In the genomic region with DNA sequence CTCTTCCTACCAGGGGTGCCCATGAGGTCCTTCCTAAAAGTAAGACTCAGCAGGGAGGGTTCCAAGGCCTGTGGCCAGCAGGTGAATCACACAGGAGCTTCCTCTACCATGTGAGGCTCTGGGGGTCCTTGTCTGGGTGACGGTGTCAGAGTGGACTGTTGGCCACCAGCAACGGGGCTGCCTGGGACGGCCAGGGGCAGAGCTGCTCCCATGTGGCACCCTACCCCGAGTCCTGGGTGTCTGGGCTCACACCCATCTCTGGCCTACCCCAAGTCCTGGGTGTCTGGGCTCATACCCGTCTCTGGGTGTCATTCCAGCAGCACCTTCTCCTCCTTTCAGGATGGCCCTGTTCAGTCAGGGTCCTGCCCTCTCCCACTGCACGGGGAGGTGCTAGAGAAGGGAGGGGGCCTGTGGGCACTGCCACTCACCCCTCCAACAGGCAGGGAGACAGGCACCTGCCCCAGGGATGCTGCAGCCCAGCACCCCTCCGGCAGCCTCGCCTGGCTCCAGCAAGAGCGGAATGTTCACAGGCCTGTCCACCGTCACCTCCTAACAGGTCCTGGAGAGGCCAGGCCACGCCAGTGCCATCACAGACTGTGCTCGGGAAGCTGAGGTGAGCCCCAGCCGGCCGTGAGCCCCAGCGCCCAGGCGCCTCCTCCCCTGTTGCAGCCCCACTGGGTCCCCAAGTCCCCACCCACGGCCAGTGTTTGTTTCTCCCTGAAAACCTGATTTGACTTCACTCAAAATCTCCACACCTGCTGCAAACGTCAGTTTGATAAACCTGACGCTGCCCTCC, we compare ENCODE assay signal across 21 cellular contexts.
"Had no signal": no experiment of that assay in that cellular context is flagged by ENCODE, and none has a peak within 500 bp of the region (broad histone marks: within the 10 kb centered on the region; RNA-seq: fewer than 3 reads in every experiment).

No MANE protein-coding gene starts in this region.

- H3K4me1 ChIP-seq: left ventricle myocardium inferior, suprapubic skin, tibial nerve, uterus had no signal

- H3K79me2 ChIP-seq: hepatocyte had no signal

- H3K27ac Mint-ChIP-seq: activated CD4-positive, alpha-beta memory T cell treated with anti-CD3 and anti-CD28 coated beads for 36 hours; nephron; T-helper 1 cell treated with Interleukin-12 subunit alpha and Interleukin-12 subunit beta and Interleukin-4 antibody, amounts not matched to agents 30 μg/mL and 1 μg/mL, for 36 hours had no signal

- H3K36me3 Mint-ChIP-seq: activated CD4-positive, alpha-beta memory T cell treated with anti-CD3 and anti-CD28 coated beads for 36 hours had no signal

- H3K36me3 ChIP-seq: left ventricle myocardium inferior, stomach, suprapubic skin, tibial nerve, uterus had no signal

- H3K27me3 ChIP-seq: hepatocyte, stomach, tibial nerve, uterus had no signal

- H3K27ac ChIP-seq: hepatocyte, left ventricle myocardium inferior, stomach, suprapubic skin, tibial nerve, uterus had no signal

- H3K9me3 ChIP-seq: left ventricle myocardium inferior, stomach, suprapubic skin, tibial nerve, uterus had no signal

- H3K4me3 ChIP-seq: hepatocyte, left ventricle myocardium inferior, stomach, suprapubic skin, tibial nerve, uterus had no signal

- DNase-seq: activated CD4-positive, alpha-beta memory T cell treated with anti-CD3 and anti-CD28 coated beads for 36 hours; activated CD4-positive, alpha-beta T cell treated with anti-CD3 and anti-CD28 coated beads for 4 hours; activated CD4-positive, CD25-positive, alpha-beta regulatory T cell; activated naive CD4-positive, alpha-beta T cell treated with Interleukin-2 at 50 U/mL for 16 hours; activated T-cell treated with anti-CD3 and anti-CD28 coated beads, Interleukin-2, amount 50 U/mL, for 48 hours; amygdala; effector CD4-positive, alpha-beta T cell; erythroblast; foreskin melanocyte; glutamatergic neuron; left ventricle myocardium inferior; occipital lobe; stimulated activated CD4-positive, alpha-beta T cell treated with anti-CD3 and anti-CD28 coated beads, Interleukin-4, amount 100 ng/mL, for 4 hours; stomach; T1000; uterus had no signal

- H2AFZ ChIP-seq: hepatocyte had no signal

- H3K4me1 Mint-ChIP-seq: nephron had no signal

- H3K4me2 ChIP-seq: hepatocyte had no signal

- H3K4me3 Mint-ChIP-seq: activated CD4-positive, alpha-beta memory T cell treated with anti-CD3 and anti-CD28 coated beads for 36 hours; nephron; T-helper 1 cell treated with Interleukin-12 subunit alpha and Interleukin-12 subunit beta and Interleukin-4 antibody, amounts not matched to agents 30 μg/mL and 1 μg/mL, for 36 hours had no signal
